ENCODE assay signal across 21 cellular contexts in the genomic region with DNA sequence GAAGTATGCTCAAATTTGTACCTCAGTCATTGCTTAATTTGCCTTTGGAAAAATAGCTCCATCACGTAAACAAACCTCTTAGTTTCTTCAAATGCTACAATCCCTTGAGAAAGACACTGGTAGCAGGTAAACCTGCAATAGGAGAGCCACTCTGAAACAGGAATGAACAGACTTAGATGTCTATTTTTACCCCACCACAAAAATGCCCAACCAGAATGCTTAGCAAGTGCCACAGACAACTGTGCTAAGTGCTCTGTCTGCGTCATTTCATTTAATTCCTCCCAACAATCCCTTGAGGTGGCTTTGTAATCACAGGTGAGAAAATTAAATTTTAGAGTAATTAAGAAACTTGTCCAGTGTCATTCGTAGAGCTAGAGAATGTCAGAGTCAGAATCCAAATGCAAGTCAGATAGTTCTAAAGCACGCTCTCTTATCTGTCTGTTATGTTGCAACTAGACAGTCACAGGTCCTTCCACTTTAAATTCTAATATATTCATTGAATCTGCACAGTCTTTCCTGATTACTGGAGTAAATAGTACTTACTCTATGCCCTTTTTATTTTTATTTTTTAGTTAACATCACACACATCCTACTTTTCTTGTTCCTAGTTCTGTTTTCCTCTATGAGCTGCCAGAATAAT.
"Had no signal": no experiment of that assay in that cellular context is flagged by ENCODE, and none has a peak within 500 bp of the region (broad histone marks: within the 10 kb centered on the region; RNA-seq: fewer than 3 reads in every experiment).

No MANE protein-coding gene starts in this region.

- H3K27ac ChIP-seq: HL-60, KMS-11, RWPE1, SJSA1, SK-N-MC had no signal

- H3K4me3 ChIP-seq: K562, SJSA1, SK-N-MC had no signal

- DNase-seq: Kasumi-1, MV-4-11, NCI-H1048, NCI-H1105, NCI-H1417, NCI-H1436 treated with DMSO at 0.1 percent for 48 hours, NCI-H1694, NCI-H187 treated with DMSO at 0.1 percent for 48 hours, NCI-H2029 treated with DMSO at 0.1 percent for 48 hours, NCI-H2107, NCI-H2227 treated with DMSO at 0.1 percent for 48 hours, NCI-H524, NCI-H526 treated with DMSO at 0.1 percent for 48 hours, NCI-H748 treated with DMSO at 0.1 percent for 48 hours, SIG-M5 had no signal

- H3K27me3 ChIP-seq: SJSA1 had no signal

- H3K4me1 ChIP-seq: SJSA1 had no signal

- ATAC-seq: K562 had no signal

- H3K9me3 ChIP-seq: SJSA1 had no signal
